Comparison of ENCODE assay signal across 8 cellular contexts in the genomic region with DNA sequence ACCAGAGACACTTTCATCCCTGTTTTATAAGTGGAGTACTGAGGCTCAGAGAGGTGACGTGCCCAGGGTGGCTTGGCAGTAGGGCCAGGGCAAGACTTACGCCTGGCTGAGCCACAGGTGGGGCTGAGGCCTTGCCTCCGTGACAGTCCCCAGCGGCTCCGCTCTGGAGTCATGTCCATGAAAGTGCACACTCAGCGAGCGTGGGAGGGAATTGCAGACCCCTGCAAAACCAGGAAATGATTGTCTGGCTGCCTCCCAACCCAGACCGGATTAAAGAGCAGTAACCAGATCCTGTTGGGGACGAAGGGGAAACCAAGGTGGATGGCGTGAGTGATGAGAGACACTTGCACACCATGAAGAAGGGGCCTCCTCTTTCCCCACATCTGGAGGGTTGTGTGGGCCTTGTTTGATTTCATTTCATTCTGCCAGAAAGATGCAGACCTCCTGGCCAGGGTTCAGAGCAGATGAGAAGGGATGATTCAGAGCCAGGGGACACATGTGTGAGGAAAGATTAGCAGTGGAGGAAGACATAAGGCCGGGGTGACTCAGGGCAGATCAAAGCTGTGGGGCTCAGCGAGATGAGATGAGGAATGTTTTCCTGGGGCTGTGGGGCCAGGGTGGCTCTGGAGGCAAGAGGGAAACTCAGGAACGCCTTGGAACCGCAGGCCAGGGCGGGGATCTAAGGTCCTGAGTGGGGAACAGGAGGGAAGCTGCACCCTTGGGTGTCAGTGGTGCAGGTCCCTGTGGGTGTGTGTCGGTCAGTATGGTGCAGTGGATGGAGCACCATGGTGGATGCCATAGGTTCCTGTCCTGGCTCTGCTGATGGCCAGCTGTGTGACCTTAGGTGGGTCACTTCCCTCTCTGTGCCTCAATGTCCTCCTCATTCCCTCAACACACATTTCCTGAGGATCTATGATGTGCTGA. TPM values are rescaled to one million over a fixed set of nuclear protein-coding genes. Genes with fewer than 3 reads are reported as not detected.
A peak's percentile ranks its signal among the peaks of the same experiment; 100 is the strongest.
DNase-seq lines count a peak whose midpoint lies in the region; ATAC-seq and TF ChIP-seq lines count a peak whose summit lies in the region.

No MANE protein-coding gene starts in this region.

- DNase-seq in Daoy (ENCODE audit: low read depth), result peak; percentile 93
- DNase-seq in OCI-M2 (lab: John Stamatoyannopoulos, UW; ENCODE audit: unreplicated experiment), result peak; percentile 60
- peak; percentile 72 for DNase-seq in epithelial cell of esophagus (ENCODE audit: low read depth)
- peak; percentile 81 to 89 for DNase-seq in trophoblast cell
- no peak for DNase-seq in SHP77 (lab: John Stamatoyannopoulos, UW)
- no peak for DNase-seq in DMS114 treated with DMSO at 0.1 percent for 48 hours (lab: John Stamatoyannopoulos, UW; ENCODE audit: unreplicated experiment)
- DNase-seq in activated effector memory CD4-positive, alpha-beta T cell treated with Interleukin-2 at 50 U/mL for 16 hours, result no peak

- H2BK120ac ChIP-seq in trophoblast cell (ENCODE audit: insufficient read depth, low read length, poor library complexity), result peak overlapping the region; percentile 62

- H2AFZ ChIP-seq in trophoblast cell (ENCODE audit: insufficient read depth, low read length, poor library complexity), result no peak overlapping the region

- H3K4me2 ChIP-seq in trophoblast cell (ENCODE audit: low read length), result no peak overlapping the region

- peak overlapping the region; percentile 65 for H2BK5ac ChIP-seq in trophoblast cell (ENCODE audit: low read depth, low read length, poor library complexity)

- no peak overlapping the region for H3K4me3 ChIP-seq in epithelial cell of esophagus (ENCODE audit: low read length)
- H3K4me3 ChIP-seq in trophoblast cell (ENCODE audit: low read depth, low read length), result no peak overlapping the region

- H2AK5ac ChIP-seq in trophoblast cell (ENCODE audit: low read length), result peak overlapping the region; percentile 78

- peak overlapping the region; percentile 2 for H3K27ac ChIP-seq in trophoblast cell (ENCODE audit: low read depth, low read length)

- H3K4ac ChIP-seq in trophoblast cell (ENCODE audit: low read depth, low read length), result peak overlapping the region; percentile 51

- no peak for TF ChIP-seq CTCF in epithelial cell of esophagus (IDR thresholded peaks at IDR 0.05; ENCODE audit: insufficient read depth, low read depth, low read length, missing control alignments)

- H4K12ac ChIP-seq in trophoblast cell (ENCODE audit: low read depth, low read length), result peak overlapping the region; percentile 2

- H3K79me1 ChIP-seq in trophoblast cell (ENCODE audit: low read length), result peaks cover 14% of the 10 kb centered on the region

- H2BK12ac ChIP-seq in trophoblast cell (ENCODE audit: low read length), result peak overlapping the region; percentile 61

- H3K79me2 ChIP-seq in trophoblast cell (ENCODE audit: control insufficient read depth, insufficient read depth, low read length, poor library complexity), result peaks cover 5% of the 10 kb centered on the region

- H3K9ac ChIP-seq in trophoblast cell (ENCODE audit: low read length), result no peak overlapping the region

- H4K8ac ChIP-seq in trophoblast cell (ENCODE audit: low read depth, low read length), result peak overlapping the region; percentile 39

- H3K18ac ChIP-seq in trophoblast cell (ENCODE audit: low read length), result peak overlapping the region; percentile 34

- H3K9me3 ChIP-seq in trophoblast cell (ENCODE audit: insufficient read depth, low read depth, low read length), result no peaks in the 10 kb centered on the region

- no peaks in the 10 kb centered on the region for H3K36me3 ChIP-seq in trophoblast cell (ENCODE audit: control insufficient read depth in 1 of 2, insufficient read depth in 2 of 2, low read length in 2 of 2)

- H4K91ac ChIP-seq in trophoblast cell (ENCODE audit: low read depth, low read length), result peak overlapping the region; percentile 87

- H3K27me3 ChIP-seq in trophoblast cell (ENCODE audit: insufficient read depth, low read length), result no peaks in the 10 kb centered on the region

- H3K4me1 ChIP-seq in trophoblast cell (ENCODE audit: control insufficient read depth in 1 of 2, insufficient read depth in 2 of 2, low read length in 2 of 2), result peaks cover 26 to 33% of the 10 kb centered on the region in 2 experiments

- peak overlapping the region; percentile 37 for H3K14ac ChIP-seq in trophoblast cell (ENCODE audit: low read length)

- WGBS in trophoblast cell (ENCODE audit: extremely low coverage, insufficient coverage, insufficient read length), result no CpG with 5 or more reads among the region's 16 CpGs

- no peak overlapping the region for H3K23ac ChIP-seq in trophoblast cell (ENCODE audit: low read length)

- no peak for ATAC-seq in GM19324 (IDR thresholded peaks at IDR 0.05; ENCODE audit: low FRiP score, unreplicated experiment)

RNA-seq across cellular contexts. Expression of gene LRRC32, which starts 29.9 kb away (rescaled TPM):
- 0.18 and 0.29 TPM in 2 replicates for total RNA-seq in Daoy (2014; rRNA removed; shearing (Covaris generic))
- 39.7 and 40.3 TPM in 2 replicates for polyA plus RNA-seq in trophoblast cell (2013)

Comparison
In these comparisons a context has a peak if more than half of its experiments do, and no peak if none do; other contexts are left out.
1. DNase-seq: peak in Daoy (single experiment), OCI-M2 (single experiment), epithelial cell of esophagus (single experiment) and trophoblast cell (2 of 2); none in SHP77 (0 of 2), DMS114 treated with DMSO at 0.1 percent for 48 hours (single experiment) and activated effector memory CD4-positive, alpha-beta T cell treated with Interleukin-2 at 50 U/mL for 16 hours (single experiment).